ENCODE assay signal across 28 cellular contexts in genomic region chr9:34452568-34452967, GRCh38. TPM values are rescaled to one million over a fixed set of nuclear protein-coding genes. Genes with fewer than 3 reads are reported as not detected.
A peak's percentile ranks its signal among the peaks of the same experiment; 100 is the strongest.
DNase-seq lines count a peak whose midpoint lies in the region; TF ChIP-seq lines count a peak whose summit lies in the region.
"Had no signal": no experiment of that assay in that cellular context is flagged by ENCODE, and none has a peak within 500 bp of the region (broad histone marks: within the 10 kb centered on the region; RNA-seq: fewer than 3 reads in every experiment).

No MANE protein-coding gene starts in this region.

- in situ Hi-C loops in G401 (cut with HindIII; ENCODE audit: low sequenced_read_pairs): no loop called here

- H3K4me3 Mint-ChIP-seq in activated naive CD4-positive, alpha-beta T cell treated with anti-CD3 and anti-CD28 coated beads, Interleukin-2, amount 50 U/mL, for 24 hours: no peak overlapping the region
- no peak overlapping the region for H3K4me3 Mint-ChIP-seq in endothelial cell (ENCODE audit: unreplicated experiment)
- H3K4me3 Mint-ChIP-seq: CD14-positive monocyte; CD8-positive, alpha-beta memory T cell had no signal

- peak overlapping the region; percentile 33 for H3K27ac Mint-ChIP-seq in activated naive CD4-positive, alpha-beta T cell treated with anti-CD3 and anti-CD28 coated beads, Interleukin-2, amount 50 U/mL, for 24 hours
- peak overlapping the region; percentile 12 for H3K27ac Mint-ChIP-seq in endothelial cell (ENCODE audit: unreplicated experiment)
- H3K27ac Mint-ChIP-seq: CD14-positive monocyte had no signal

- H3K36me3 Mint-ChIP-seq in activated naive CD4-positive, alpha-beta T cell treated with anti-CD3 and anti-CD28 coated beads, Interleukin-2, amount 50 U/mL, for 24 hours: peaks cover 7% of the 10 kb centered on the region
- peaks cover 6% of the 10 kb centered on the region for H3K36me3 Mint-ChIP-seq in endothelial cell (ENCODE audit: low read depth, unreplicated experiment)

- no peaks in the 10 kb centered on the region for H3K9me3 Mint-ChIP-seq in activated naive CD4-positive, alpha-beta T cell treated with anti-CD3 and anti-CD28 coated beads, Interleukin-2, amount 50 U/mL, for 24 hours
- no peaks in the 10 kb centered on the region for H3K9me3 Mint-ChIP-seq in endothelial cell (ENCODE audit: unreplicated experiment)
- H3K9me3 Mint-ChIP-seq: CD8-positive, alpha-beta memory T cell had no signal

- no peak for TF ChIP-seq CTCF in endothelial cell (IDR thresholded peaks at IDR 0.05; ENCODE audit: unreplicated experiment)

- no peaks in the 10 kb centered on the region for H3K27me3 Mint-ChIP-seq in activated naive CD4-positive, alpha-beta T cell treated with anti-CD3 and anti-CD28 coated beads, Interleukin-2, amount 50 U/mL, for 24 hours
- peaks cover 8% of the 10 kb centered on the region for H3K27me3 Mint-ChIP-seq in endothelial cell (ENCODE audit: unreplicated experiment)
- H3K27me3 Mint-ChIP-seq: CD8-positive, alpha-beta memory T cell had no signal

- no peak for DNase-seq in activated naive CD4-positive, alpha-beta T cell treated with Interleukin-2 at 50 U/mL for 16 hours
- DNase-seq in G401 (ENCODE audit: low spot score): peak; percentile 34
- no peak for DNase-seq in endothelial cell (ENCODE audit: low spot score)
- peak; percentile 32 for DNase-seq in medulla oblongata (ENCODE audit: extremely low spot score)
- no peak for DNase-seq in SHP77 treated with DMSO at 0.1 percent for 48 hours (lab: John Stamatoyannopoulos, UW)
- no peak for DNase-seq in NCI-H2227 treated with DMSO at 0.1 percent for 48 hours (lab: John Stamatoyannopoulos, UW)
- no peak for DNase-seq in stimulated activated CD4-positive, alpha-beta T cell treated with anti-CD3 and anti-CD28 coated beads, Interleukin-2, amount 100 ng/mL, for 48 hours
- DNase-seq: 8988T; ACHN; BE2C; Calu3; CD8-positive, alpha-beta memory T cell; HCEC 1CT; Kasumi-1; MV-4-11; NCI-H1105 treated with DMSO at 0.1 percent for 48 hours; NCI-H146; NCI-H1930; NCI-H2107; NCI-H510A; PC-9 had no signal

- H3K4me1 Mint-ChIP-seq in activated naive CD4-positive, alpha-beta T cell treated with anti-CD3 and anti-CD28 coated beads, Interleukin-2, amount 50 U/mL, for 24 hours: peaks cover 32% of the 10 kb centered on the region
- H3K4me1 Mint-ChIP-seq in endothelial cell (ENCODE audit: unreplicated experiment): peaks cover 65% of the 10 kb centered on the region

RNA-seq across cellular contexts. Expression of gene FAM219A, which starts 5.8 kb away (rescaled TPM):
- total RNA-seq in G401 (2014; rRNA removed; shearing (Covaris generic)): 5.2 TPM in 2 replicates
- total RNA-seq in endothelial cell (ENCODE audit: unreplicated experiment): 55.3 TPM

RNA-seq across cellular contexts. Expression of gene DNAI1, which starts 6.0 kb away (rescaled TPM):
- total RNA-seq in G401 (2014; rRNA removed; shearing (Covaris generic)): not detected in 2 replicates
- 0.74 TPM for total RNA-seq in endothelial cell (ENCODE audit: unreplicated experiment)
- total RNA-seq: Calu3; CD8-positive, alpha-beta memory T cell; K562; MCF 10A; Right ventricle myocardium inferior; RPMI7951; SJSA1 had no signal

Comparison
In these comparisons a context has a peak if more than half of its experiments do, and no peak if none do; other contexts are left out.
1. DNase-seq: peak in G401 (single experiment) and medulla oblongata (single experiment); none in activated naive CD4-positive, alpha-beta T cell treated with Interleukin-2 at 50 U/mL for 16 hours (single experiment), endothelial cell (single experiment), SHP77 treated with DMSO at 0.1 percent for 48 hours (single experiment), NCI-H2227 treated with DMSO at 0.1 percent for 48 hours (single experiment) and stimulated activated CD4-positive, alpha-beta T cell treated with anti-CD3 and anti-CD28 coated beads, Interleukin-2, amount 100 ng/mL, for 48 hours (0 of 2).